Comparison of ENCODE assay signal across 8 cellular contexts in genomic region chr14:89429206-89430091, GRCh38. TPM values are rescaled to one million over a fixed set of nuclear protein-coding genes. Genes with fewer than 3 reads are reported as not detected.
DNase-seq lines count a peak whose midpoint lies in the region; ATAC-seq, FAIRE-seq and TF ChIP-seq lines count a peak whose summit lies in the region.

No MANE protein-coding gene starts in this region.

- peaks cover 44% of the 10 kb centered on the region for H3K4me1 ChIP-seq in keratinocyte (ENCODE audit: control insufficient read depth, extremely low read depth, insufficient read depth, low read length)

- DNase-seq in HCEC 1CT (peak; percentile 30), NCI-H82 treated with DMSO at 0.1 percent for 48 hours (lab: John Stamatoyannopoulos, UW; ENCODE audit: unreplicated experiment) (peak; percentile 14), keratinocyte (ENCODE audit: low read depth, low spot score) (no peak), mucosa of gallbladder (ENCODE audit: low spot score) (no peak), left lobe of liver (ENCODE audit: low spot score) (no peak)
- DNase-seq in stimulated activated CD4-positive, alpha-beta T cell treated with anti-CD3 and anti-CD28 coated beads, Interleukin-15, amount 100 ng/mL, for 48 hours (ENCODE audit: low read depth in 2 of 2) = peak; percentile 64

- H3K9me3 Mint-ChIP-seq in activated naive CD8-positive, alpha-beta T cell (ENCODE audit: low read depth) = no peaks in the 10 kb centered on the region

- H3K4me3 Mint-ChIP-seq in activated naive CD8-positive, alpha-beta T cell = peak overlapping the region; percentile 92

- no peaks in the 10 kb centered on the region for H3K9me3 ChIP-seq in keratinocyte (ENCODE audit: control insufficient read depth, low read depth, low read length)

- no peaks in the 10 kb centered on the region for H3K27me3 Mint-ChIP-seq in activated naive CD8-positive, alpha-beta T cell

- TF ChIP-seq CTCF in keratinocyte (optimal IDR thresholded peaks at IDR 0.05 in 1 of 3, IDR thresholded peaks at IDR 0.05 in 1 of 3, conservative IDR thresholded peaks at IDR 0.05 in 1 of 3; ENCODE audit: extremely low read depth in 1 of 3, insufficient read depth in 2 of 3, low read length in 3 of 3) = no peak

- no peaks in the 10 kb centered on the region for H3K36me3 ChIP-seq in keratinocyte (ENCODE audit: control insufficient read depth in 2 of 2, extremely low read depth in 1 of 2, insufficient read depth in 2 of 2, low read length in 2 of 2)

- peak overlapping the region; percentile 99 for H3K27ac Mint-ChIP-seq in activated naive CD8-positive, alpha-beta T cell

- peak overlapping the region; percentile 12 for H2AFZ ChIP-seq in keratinocyte (ENCODE audit: control insufficient read depth, low read length)

- H4K20me1 ChIP-seq in keratinocyte (ENCODE audit: control insufficient read depth, extremely low read depth, insufficient read depth, low read length) = no peaks in the 10 kb centered on the region

- no peaks in the 10 kb centered on the region for H3K9me1 ChIP-seq in keratinocyte (ENCODE audit: control insufficient read depth, extremely low read depth, insufficient read depth, low read length)

- H3K36me3 Mint-ChIP-seq in activated naive CD8-positive, alpha-beta T cell = peaks cover 10% of the 10 kb centered on the region

- H3K4me3 ChIP-seq in keratinocyte (ENCODE audit: control insufficient read depth in 2 of 3, extremely low read depth in 1 of 3, insufficient read depth in 2 of 3, low read depth in 1 of 3, low read length in 3 of 3) = peak overlapping the region in 2 of 3 experiments; percentile 37 to 48

- peak overlapping the region; percentile 74 for H3K4me2 ChIP-seq in keratinocyte (ENCODE audit: control insufficient read depth, extremely low read depth, insufficient read depth, low read depth, low read length)

- no peaks in the 10 kb centered on the region for H3K79me2 ChIP-seq in keratinocyte (ENCODE audit: control insufficient read depth, insufficient read depth, low read length)

- H3K4me1 Mint-ChIP-seq in activated naive CD8-positive, alpha-beta T cell (ENCODE audit: low read depth) = peaks cover 66% of the 10 kb centered on the region

- peak overlapping the region; percentile 59 for H3K9ac ChIP-seq in keratinocyte (ENCODE audit: control insufficient read depth, extremely low read depth, insufficient read depth, low read length)

- peak; percentile 39 for FAIRE-seq in keratinocyte (lab: Jason Lieb, UNC)

- ATAC-seq in left lobe of liver = no peak
- ATAC-seq in HG03342 (IDR thresholded peaks at IDR 0.05; ENCODE audit: unreplicated experiment) = no peak

- no peaks in the 10 kb centered on the region for H3K27me3 ChIP-seq in keratinocyte (ENCODE audit: control insufficient read depth, extremely low read depth, insufficient read depth, low read length)

- peak overlapping the region; percentile 76 for H3K27ac ChIP-seq in keratinocyte (ENCODE audit: control insufficient read depth, insufficient read depth, low read length)

- dilution Hi-C loops in keratinocyte (cut with MboI; ENCODE audit: extremely low pct_ligation_motif_present, low sequenced_read_pairs) = no loop called here

RNA-seq across cellular contexts. Expression of gene FOXN3, which starts 12.4 kb away (rescaled TPM):
- 10.1 to 10.6 TPM (median 10.2 TPM) in 3 replicates for polyA plus RNA-seq in keratinocyte
- polyA plus RNA-seq in keratinocyte (2011; ENCODE audit: low read depth) = 5.7 TPM
- 11.2 and 11.5 TPM in 2 replicates for polyA plus RNA-seq in keratinocyte (2011; cell fraction: cytosol; rRNA removed)
- polyA plus RNA-seq in keratinocyte (2011; cell fraction: nucleus; rRNA removed) = 10.5 and 13.4 TPM in 2 replicates
- 8.1 and 9.7 TPM in 2 replicates for polyA plus RNA-seq in keratinocyte (2012; ENCODE audit: low replicate concordance)
- polyA minus RNA-seq in keratinocyte = 27.5 to 28.6 TPM (median 28.3 TPM) in 3 replicates
- 14.6 TPM for polyA minus RNA-seq in keratinocyte (2011; cell fraction: cytosol; rRNA and poly(A)+ RNA removed)
- 29.0 and 31.9 TPM in 2 replicates for polyA minus RNA-seq in keratinocyte (2011; cell fraction: nucleus; rRNA and poly(A)+ RNA removed)
- 63.0 TPM for total RNA-seq in mucosa of gallbladder
- 72.9 TPM for total RNA-seq in left lobe of liver

Comparison
In these comparisons a context has a peak if more than half of its experiments do, and no peak if none do; other contexts are left out.
1. DNase-seq: peak in HCEC 1CT (single experiment), NCI-H82 treated with DMSO at 0.1 percent for 48 hours (single experiment) and stimulated activated CD4-positive, alpha-beta T cell treated with anti-CD3 and anti-CD28 coated beads, Interleukin-15, amount 100 ng/mL, for 48 hours (2 of 2); none in keratinocyte (single experiment), mucosa of gallbladder (single experiment) and left lobe of liver (single experiment).